29 cellular contexts compared by ENCODE assay signal in the genomic region with DNA sequence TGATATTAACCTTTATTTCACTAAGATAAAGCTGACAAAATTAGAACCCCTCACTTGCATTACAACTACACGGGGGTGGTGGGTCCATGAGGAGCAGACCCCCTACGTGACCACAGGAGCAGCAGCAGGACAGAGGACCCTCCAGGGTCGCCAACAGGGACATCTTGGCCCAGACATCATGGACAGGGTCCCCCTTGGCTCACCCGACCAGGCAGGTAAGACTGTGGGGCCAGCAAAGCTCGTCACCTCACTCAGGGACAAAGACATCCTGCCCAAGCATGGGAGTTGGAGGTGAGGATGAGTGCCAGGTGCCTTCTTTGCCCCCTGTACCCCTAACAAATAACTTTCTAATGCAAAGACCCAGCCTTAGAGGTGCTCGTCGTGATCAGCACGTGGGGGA.
"Had no signal": no experiment of that assay in that cellular context is flagged by ENCODE, and none has a peak within 500 bp of the region (broad histone marks: within the 10 kb centered on the region; RNA-seq: fewer than 3 reads in every experiment).

No MANE protein-coding gene starts in this region.

- H3K36me3 Mint-ChIP-seq: naive thymus-derived CD4-positive, alpha-beta T cell; natural killer cell; stimulated activated effector memory CD8-positive, alpha-beta T cell treated with anti-CD3 and anti-CD28 coated beads, Interleukin-12 subunit alpha, Interleukin-12 subunit beta, amount 100 ng/mL, for 72 hours; stimulated activated naive B cell treated with anti-CD40 and anti-IgM and Interleukin-4, amounts not matched to agents 10 μg/mL and 1 μg/mL and 100 μg/mL, for 72 hours had no signal

- H3K36me3 ChIP-seq: ovary, spleen, stomach, thoracic aorta, thyroid gland, tibial nerve, upper lobe of left lung, uterus had no signal

- H3K9ac ChIP-seq: parathyroid adenoma had no signal

- H3K27ac ChIP-seq: ovary, parathyroid adenoma, psoas muscle, skin epidermis, spleen, stomach, thoracic aorta, thyroid gland, tibial nerve, upper lobe of left lung, uterus had no signal

- H3K4me2 ChIP-seq: smooth muscle cell had no signal

- H3K4me1 Mint-ChIP-seq: naive thymus-derived CD4-positive, alpha-beta T cell; natural killer cell; nephron; stimulated activated effector memory CD8-positive, alpha-beta T cell treated with anti-CD3 and anti-CD28 coated beads, Interleukin-12 subunit alpha, Interleukin-12 subunit beta, amount 100 ng/mL, for 72 hours; stimulated activated naive B cell treated with anti-CD40 and anti-IgM and Interleukin-4, amounts not matched to agents 10 μg/mL and 1 μg/mL and 100 μg/mL, for 72 hours had no signal

- H3K4me3 ChIP-seq: ovary, psoas muscle, skin epidermis, smooth muscle cell, spleen, stomach, thoracic aorta, thyroid gland, tibial nerve, upper lobe of left lung, uterus had no signal

- H3K9me3 ChIP-seq: ovary, psoas muscle, spleen, stomach, thoracic aorta, thyroid gland, tibial nerve, upper lobe of left lung, uterus had no signal

- H3K27me3 ChIP-seq: ovary, spleen, stomach, thyroid gland, tibial nerve, upper lobe of left lung, uterus had no signal

- H3K27me3 Mint-ChIP-seq: naive thymus-derived CD4-positive, alpha-beta T cell; progenitor cell of endocrine pancreas; stimulated activated naive CD8-positive, alpha-beta T cell treated with anti-CD3 and anti-CD28 coated beads, Interleukin-15, Interleukin-2, amounts not matched to agents 100 ng/mL and 50 ng/mL, for 24 hours had no signal

- H3K9me3 Mint-ChIP-seq: naive thymus-derived CD4-positive, alpha-beta T cell; natural killer cell; nephron; neural crest cell; stimulated activated effector memory CD8-positive, alpha-beta T cell treated with anti-CD3 and anti-CD28 coated beads, Interleukin-12 subunit alpha, Interleukin-12 subunit beta, amount 100 ng/mL, for 72 hours; stimulated activated naive B cell treated with anti-CD40 and anti-IgM and Interleukin-4, amounts not matched to agents 10 μg/mL and 1 μg/mL and 100 μg/mL, for 72 hours; stimulated activated naive CD8-positive, alpha-beta T cell treated with anti-CD3 and anti-CD28 coated beads, Interleukin-15, Interleukin-2, amounts not matched to agents 100 ng/mL and 50 ng/mL, for 24 hours had no signal

- H3K27ac Mint-ChIP-seq: natural killer cell; nephron; progenitor cell of endocrine pancreas; stimulated activated effector memory CD8-positive, alpha-beta T cell treated with anti-CD3 and anti-CD28 coated beads, Interleukin-12 subunit alpha, Interleukin-12 subunit beta, amount 100 ng/mL, for 72 hours; stimulated activated naive B cell treated with anti-CD40 and anti-IgM and Interleukin-4, amounts not matched to agents 10 μg/mL and 1 μg/mL and 100 μg/mL, for 72 hours; stimulated activated naive CD8-positive, alpha-beta T cell treated with anti-CD3 and anti-CD28 coated beads, Interleukin-15, Interleukin-2, amounts not matched to agents 100 ng/mL and 50 ng/mL, for 24 hours had no signal

- H3K4me3 Mint-ChIP-seq: naive thymus-derived CD4-positive, alpha-beta T cell; natural killer cell; nephron; neural crest cell; stimulated activated effector memory CD8-positive, alpha-beta T cell treated with anti-CD3 and anti-CD28 coated beads, Interleukin-12 subunit alpha, Interleukin-12 subunit beta, amount 100 ng/mL, for 72 hours; stimulated activated naive B cell treated with anti-CD40 and anti-IgM and Interleukin-4, amounts not matched to agents 10 μg/mL and 1 μg/mL and 100 μg/mL, for 72 hours; stimulated activated naive CD8-positive, alpha-beta T cell treated with anti-CD3 and anti-CD28 coated beads, Interleukin-15, Interleukin-2, amounts not matched to agents 100 ng/mL and 50 ng/mL, for 24 hours had no signal

- H3K4me1 ChIP-seq: parathyroid adenoma, psoas muscle, spleen, stomach, tibial nerve, upper lobe of left lung, uterus had no signal

- H2AFZ ChIP-seq: parathyroid adenoma had no signal

- DNase-seq: naive thymus-derived CD4-positive, alpha-beta T cell; natural killer cell; occipital lobe; ovary; posterior cingulate gyrus; psoas muscle; right cardiac atrium; spleen; stimulated activated CD4-positive, alpha-beta T cell treated with anti-CD3 and anti-CD28 coated beads, Interleukin-12 subunit alpha, Interleukin-12 subunit beta, amount 100 ng/mL, for 4 hours; stimulated activated CD4-positive, alpha-beta T cell treated with anti-CD3 and anti-CD28 coated beads, Interleukin-1b, Interleukin-23, amount 100 ng/mL, for 48 hours; stimulated activated CD4-positive, alpha-beta T cell treated with anti-CD3 and anti-CD28 coated beads, Interleukin-4, amount 100 ng/mL, for 1 hour; stimulated activated CD4-positive, alpha-beta T cell treated with anti-CD3 and anti-CD28 coated beads, Interleukin-4, amount 100 ng/mL, for 4 hours; stimulated activated naive B cell treated with anti-CD40 and anti-IgM and Interleukin-4, amounts not matched to agents 10 μg/mL and 1 μg/mL and 100 μg/mL, for 72 hours; stimulated activated naive CD4-positive, alpha-beta T cell treated with Interleukin-2 at 50 U/mL for 16 hours; stomach; thyroid gland; trophoblast cell; upper lobe of left lung; uterus had no signal
